In the genomic region with DNA sequence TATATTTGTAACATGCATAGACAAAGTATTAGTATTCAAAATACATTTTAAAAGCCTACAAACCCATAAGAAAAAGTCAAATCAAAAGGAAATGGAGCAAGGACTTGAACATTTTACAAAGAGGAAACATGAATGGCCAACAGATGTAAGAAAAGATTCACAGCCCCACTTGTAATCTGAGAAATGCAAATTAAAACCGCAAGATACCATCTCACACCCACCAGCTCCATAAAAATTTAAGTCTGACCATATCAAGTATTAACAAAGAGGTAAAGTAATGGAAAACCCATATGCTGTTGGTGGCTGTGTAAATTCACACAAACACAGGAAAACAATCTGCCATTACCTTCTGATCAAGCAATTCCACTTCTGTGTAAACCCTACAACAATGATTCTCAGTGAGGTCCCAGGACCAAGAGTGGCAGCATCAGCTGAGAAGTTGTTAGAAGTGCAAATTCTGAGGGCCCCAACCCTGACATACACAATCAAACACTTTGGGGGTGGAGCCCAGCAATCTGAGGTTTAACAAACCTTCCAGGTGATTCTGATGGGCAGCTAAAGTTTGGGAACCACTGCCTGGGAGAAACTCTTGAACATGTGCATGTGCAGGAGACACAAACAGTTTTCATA, we compare ENCODE assay signal across 9 cellular contexts. TPM values are rescaled to one million over a fixed set of nuclear protein-coding genes. Genes with fewer than 3 reads are reported as not detected.
DNase-seq lines count a peak whose midpoint lies in the region; ATAC-seq and TF ChIP-seq lines count a peak whose summit lies in the region.
"Had no signal": no experiment of that assay in that cellular context is flagged by ENCODE, and none has a peak within 500 bp of the region (broad histone marks: within the 10 kb centered on the region; RNA-seq: fewer than 3 reads in every experiment).

No MANE protein-coding gene starts in this region.

- H3K27me3 ChIP-seq in ACC112 (ENCODE audit: insufficient read depth, low read length): no peaks in the 10 kb centered on the region

- intact Hi-C loops in lower leg skin (cut with DNase I; ENCODE audit: low total_unique reads): no loop called here

- H3K4me3 ChIP-seq in ACC112 (ENCODE audit: low read depth, low read length) (no peak overlapping the region), lower leg skin (ENCODE audit: low read depth, poor library complexity, severe bottlenecking) (no peak overlapping the region)
- H3K4me3 ChIP-seq: lung had no signal

- H3K9me3 Mint-ChIP-seq in endothelial cell (ENCODE audit: unreplicated experiment): no peaks in the 10 kb centered on the region

- no peak for TF ChIP-seq CTCF in endothelial cell (IDR thresholded peaks at IDR 0.05; ENCODE audit: unreplicated experiment)
- no peak for TF ChIP-seq CTCF in lower leg skin (IDR thresholded peaks at IDR 0.05)

- DNase-seq in NCI-H2171 treated with DMSO at 0.1 percent for 48 hours (lab: John Stamatoyannopoulos, UW) (peak; percentile 87), endothelial cell (ENCODE audit: low spot score) (no peak), lower leg skin (ENCODE audit: low spot score in 2 of 2) (no peak), superior temporal gyrus (ENCODE audit: extremely low spot score) (no peak)
- no peak for DNase-seq in stimulated activated naive CD4-positive, alpha-beta T cell (lab: John Stamatoyannopoulos, UW)

- peaks cover 27% of the 10 kb centered on the region for H3K36me3 ChIP-seq in ACC112 (ENCODE audit: insufficient read depth, low read length)

- peaks cover 5% of the 10 kb centered on the region for H3K27me3 Mint-ChIP-seq in endothelial cell (ENCODE audit: unreplicated experiment)

- no peak overlapping the region for H3K4me3 Mint-ChIP-seq in endothelial cell (ENCODE audit: unreplicated experiment)

- H3K27ac ChIP-seq in ACC112 (ENCODE audit: low read depth, low read length): peak overlapping the region; percentile 50

- peaks cover 31% of the 10 kb centered on the region for H3K4me1 Mint-ChIP-seq in endothelial cell (ENCODE audit: unreplicated experiment)

- H3K36me3 Mint-ChIP-seq in endothelial cell (ENCODE audit: low read depth, unreplicated experiment): peaks cover 24% of the 10 kb centered on the region

- peak; percentile 70 for ATAC-seq in GM18909 (IDR thresholded peaks at IDR 0.05; ENCODE audit: poor library complexity, unreplicated experiment)
- no peak for ATAC-seq in HG03025 (IDR thresholded peaks at IDR 0.05; ENCODE audit: low FRiP score, unreplicated experiment)

- no peak for TF ChIP-seq POLR2A in lower leg skin (IDR thresholded peaks at IDR 0.05)

- no peak overlapping the region for H2AFZ ChIP-seq in ACC112 (ENCODE audit: low read length, unreplicated experiment)

- H3K4me1 ChIP-seq in ACC112 (ENCODE audit: control insufficient read depth, insufficient read depth, low read length, unreplicated experiment): peaks cover 40% of the 10 kb centered on the region

- 30 to 52% methylated on average over 1 of the region's 1 CpG for WGBS in lower leg skin, 2 donors

- H3K27ac Mint-ChIP-seq in endothelial cell (ENCODE audit: unreplicated experiment): peak overlapping the region; percentile 92

- H3K79me2 ChIP-seq in ACC112 (ENCODE audit: control insufficient read depth, insufficient read depth, low read length, unreplicated experiment): peaks cover 84% of the 10 kb centered on the region

RNA-seq across cellular contexts. Expression of a gene that starts 30.9 kb away (rescaled TPM):
- 52.9 TPM for total RNA-seq in endothelial cell (ENCODE audit: unreplicated experiment)
- total RNA-seq in lower leg skin: 100 to 1,000 TPM; 115 to 152 (median 125) TPM

RNA-seq across cellular contexts. Expression of a gene that starts 47.3 kb away (rescaled TPM):
- 27.2 TPM for total RNA-seq in endothelial cell (ENCODE audit: unreplicated experiment)
- total RNA-seq in lower leg skin: 10 to 100 TPM in 1 of 4 donors, 1 to 10 TPM in 3; 5.9 to 10.2 (median 7.3) TPM

RNA-seq across cellular contexts. Expression of a gene that starts 54.0 kb away (rescaled TPM):
- total RNA-seq in endothelial cell (ENCODE audit: unreplicated experiment) (not detected), lower leg skin (10 to 100 TPM in 1 of 4 donors, 1 to 10 TPM in 2, under 1 TPM in 1; 0.67 to 19.0 (median 3.3) TPM)
